ENCODE assay signal across 10 cellular contexts in the genomic region with DNA sequence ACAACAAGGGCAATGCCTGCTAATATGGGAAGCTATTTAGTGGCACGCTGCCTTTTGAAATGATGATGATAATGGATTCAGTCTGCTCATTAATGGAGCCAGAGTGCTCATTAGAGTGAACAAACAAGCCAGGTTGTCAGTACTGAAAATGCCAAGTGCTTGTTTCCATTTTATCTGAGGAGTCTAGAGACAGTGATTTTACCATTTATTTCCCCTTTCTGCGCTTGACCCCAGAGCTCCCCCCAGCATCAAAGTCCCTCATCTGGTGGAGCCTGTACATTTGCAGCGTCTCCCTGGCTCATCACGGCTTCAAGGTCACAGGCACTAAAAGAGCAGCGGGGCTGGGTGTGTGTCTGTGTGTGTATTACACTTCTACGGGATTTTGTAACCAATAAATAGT.
DNase-seq lines count a peak whose midpoint lies in the region; ATAC-seq, FAIRE-seq and TF ChIP-seq lines count a peak whose summit lies in the region.
"Had no signal": no experiment of that assay in that cellular context is flagged by ENCODE, and none has a peak within 500 bp of the region (broad histone marks: within the 10 kb centered on the region; RNA-seq: fewer than 3 reads in every experiment).

No MANE protein-coding gene starts in this region.

- no peaks in the 10 kb centered on the region for H3K36me3 Mint-ChIP-seq in activated T-cell treated with anti-CD3 and anti-CD28 coated beads, Interleukin-2, amount 50 U/mL, for 24 hours (ENCODE audit: low read depth)
- no peaks in the 10 kb centered on the region for H3K36me3 Mint-ChIP-seq in WTC11

- TF ChIP-seq POLR2A in suprapubic skin (IDR thresholded peaks at IDR 0.05): no peak

- no peak for DNase-seq in activated T-cell treated with anti-CD3 and anti-CD28 coated beads, Interleukin-2, amount 50 U/mL, for 24 hours
- DNase-seq in activated T-cell treated with anti-CD3 and anti-CD28 coated beads for 4 hours (no peak), WTC11 (ENCODE audit: low spot score) (no peak), suprapubic skin (ENCODE audit: low spot score in 2 of 2) (no peak), NK-92 (lab: John Stamatoyannopoulos, UW; ENCODE audit: unreplicated experiment) (no peak)
- DNase-seq: Calu3 had no signal

- FAIRE-seq in islet of Langerhans (lab: Jason Lieb, UNC): peak; percentile 65
- FAIRE-seq: colon had no signal

- H3K27ac Mint-ChIP-seq in activated T-cell treated with anti-CD3 and anti-CD28 coated beads, Interleukin-2, amount 50 U/mL, for 24 hours: no peak overlapping the region
- no peak overlapping the region for H3K27ac Mint-ChIP-seq in WTC11

- WGBS in suprapubic skin: 30% methylated on average over 6 of the region's 6 CpGs

- no peaks in the 10 kb centered on the region for H3K9me3 Mint-ChIP-seq in activated T-cell treated with anti-CD3 and anti-CD28 coated beads, Interleukin-2, amount 50 U/mL, for 24 hours
- no peaks in the 10 kb centered on the region for H3K9me3 Mint-ChIP-seq in WTC11

- ATAC-seq in WTC11 (peak; percentile 19), HG03342 (IDR thresholded peaks at IDR 0.05; ENCODE audit: unreplicated experiment) (no peak), HG02981 (IDR thresholded peaks at IDR 0.05; ENCODE audit: unreplicated experiment) (no peak)

- TF ChIP-seq CTCF in WTC11 (IDR thresholded peaks at IDR 0.05) (no peak), suprapubic skin (IDR thresholded peaks at IDR 0.05) (no peak)

- H3K27me3 ChIP-seq in suprapubic skin: peaks cover 33% of the 10 kb centered on the region

- peak overlapping the region; percentile 44 for H3K4me3 ChIP-seq in suprapubic skin

- CTCF ChIA-PET in WTC11 (lab: Charles Lee): interaction anchor here (1.0 to 1.8 kb wide), 3 partner anchors 18 to 611 kb away, joined by 3 to 7 read pairs (median 5); no protein-coding TSS in a partner anchor

- peaks cover 15% of the 10 kb centered on the region for H3K4me1 ChIP-seq in suprapubic skin

- H3K27me3 Mint-ChIP-seq in activated T-cell treated with anti-CD3 and anti-CD28 coated beads, Interleukin-2, amount 50 U/mL, for 24 hours: peaks cover 42% of the 10 kb centered on the region
- H3K27me3 Mint-ChIP-seq in WTC11 (ENCODE audit: low read depth): peaks cover 18% of the 10 kb centered on the region; the same call in 1 of the 2 replicates

- peaks cover 11% of the 10 kb centered on the region for H3K4me1 Mint-ChIP-seq in activated T-cell treated with anti-CD3 and anti-CD28 coated beads, Interleukin-2, amount 50 U/mL, for 24 hours (ENCODE audit: low read depth)
- peaks cover 16% of the 10 kb centered on the region for H3K4me1 Mint-ChIP-seq in WTC11

- H3K36me3 ChIP-seq in suprapubic skin: no peaks in the 10 kb centered on the region

- TF ChIP-seq EP300 in suprapubic skin (IDR thresholded peaks at IDR 0.05): no peak

- POLR2A ChIA-PET in WTC11 (lab: Charles Lee): no interaction called here

- peak overlapping the region; percentile 64 for H3K4me3 Mint-ChIP-seq in activated T-cell treated with anti-CD3 and anti-CD28 coated beads, Interleukin-2, amount 50 U/mL, for 24 hours
- H3K4me3 Mint-ChIP-seq in WTC11: peak overlapping the region; percentile 84

- H3K27ac ChIP-seq in suprapubic skin: no peak overlapping the region

- H3K9me3 ChIP-seq in suprapubic skin: no peaks in the 10 kb centered on the region

TF ChIP-seq in WTC11, 78 proteins besides CTCF, POLR2A, EP300 and RAD21:
- TF ChIP-seq, protein P1, sequence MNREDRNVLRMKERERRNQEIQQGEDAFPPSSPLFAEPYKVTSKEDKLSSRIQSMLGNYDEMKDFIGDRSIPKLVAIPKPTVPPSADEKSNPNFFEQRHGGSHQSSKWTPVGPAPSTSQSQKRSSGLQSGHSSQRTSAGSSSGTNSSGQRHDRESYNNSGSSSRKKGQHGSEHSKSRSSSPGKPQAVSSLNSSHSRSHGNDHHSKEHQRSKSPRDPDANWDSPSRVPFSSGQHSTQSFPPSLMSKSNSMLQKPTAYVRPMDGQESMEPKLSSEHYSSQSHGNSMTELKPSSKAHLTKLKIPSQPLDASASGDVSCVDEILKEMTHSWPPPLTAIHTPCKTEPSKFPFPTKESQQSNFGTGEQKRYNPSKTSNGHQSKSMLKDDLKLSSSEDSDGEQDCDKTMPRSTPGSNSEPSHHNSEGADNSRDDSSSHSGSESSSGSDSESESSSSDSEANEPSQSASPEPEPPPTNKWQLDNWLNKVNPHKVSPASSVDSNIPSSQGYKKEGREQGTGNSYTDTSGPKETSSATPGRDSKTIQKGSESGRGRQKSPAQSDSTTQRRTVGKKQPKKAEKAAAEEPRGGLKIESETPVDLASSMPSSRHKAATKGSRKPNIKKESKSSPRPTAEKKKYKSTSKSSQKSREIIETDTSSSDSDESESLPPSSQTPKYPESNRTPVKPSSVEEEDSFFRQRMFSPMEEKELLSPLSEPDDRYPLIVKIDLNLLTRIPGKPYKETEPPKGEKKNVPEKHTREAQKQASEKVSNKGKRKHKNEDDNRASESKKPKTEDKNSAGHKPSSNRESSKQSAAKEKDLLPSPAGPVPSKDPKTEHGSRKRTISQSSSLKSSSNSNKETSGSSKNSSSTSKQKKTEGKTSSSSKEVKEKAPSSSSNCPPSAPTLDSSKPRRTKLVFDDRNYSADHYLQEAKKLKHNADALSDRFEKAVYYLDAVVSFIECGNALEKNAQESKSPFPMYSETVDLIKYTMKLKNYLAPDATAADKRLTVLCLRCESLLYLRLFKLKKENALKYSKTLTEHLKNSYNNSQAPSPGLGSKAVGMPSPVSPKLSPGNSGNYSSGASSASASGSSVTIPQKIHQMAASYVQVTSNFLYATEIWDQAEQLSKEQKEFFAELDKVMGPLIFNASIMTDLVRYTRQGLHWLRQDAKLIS (CRISPR knock-in tag; IDR thresholded peaks at IDR 0.05; ENCODE audit: borderline replicate concordance): no peak
- TF ChIP-seq JAZF1 (CRISPR knock-in tag; IDR thresholded peaks at IDR 0.05) (no peak), NR1H2 (CRISPR knock-in tag; IDR thresholded peaks at IDR 0.05) (no peak), SMAD4 (CRISPR knock-in tag; IDR thresholded peaks at IDR 0.05) (no peak), NFATC4 (CRISPR knock-in tag; IDR thresholded peaks at IDR 0.05) (no peak), RELA (CRISPR knock-in tag; IDR thresholded peaks at IDR 0.05; ENCODE audit: borderline replicate concordance) (no peak), ZNF671 (CRISPR knock-in tag; IDR thresholded peaks at IDR 0.05) (no peak), SOX15 (CRISPR knock-in tag; IDR thresholded peaks at IDR 0.05) (no peak), GABPB1 (CRISPR knock-in tag; IDR thresholded peaks at IDR 0.05) (no peak), PRRX2 (CRISPR knock-in tag; IDR thresholded peaks at IDR 0.05) (no peak), HMGA2 (CRISPR knock-in tag; IDR thresholded peaks at IDR 0.05) (no peak), SMAD3 (CRISPR knock-in tag; IDR thresholded peaks at IDR 0.05; ENCODE audit: borderline replicate concordance) (no peak), TP53 (CRISPR knock-in tag; IDR thresholded peaks at IDR 0.05) (no peak), MYBL2 (CRISPR knock-in tag; IDR thresholded peaks at IDR 0.05) (no peak), ETV6 (CRISPR knock-in tag; IDR thresholded peaks at IDR 0.05) (no peak)
- TF ChIP-seq, protein P2, sequence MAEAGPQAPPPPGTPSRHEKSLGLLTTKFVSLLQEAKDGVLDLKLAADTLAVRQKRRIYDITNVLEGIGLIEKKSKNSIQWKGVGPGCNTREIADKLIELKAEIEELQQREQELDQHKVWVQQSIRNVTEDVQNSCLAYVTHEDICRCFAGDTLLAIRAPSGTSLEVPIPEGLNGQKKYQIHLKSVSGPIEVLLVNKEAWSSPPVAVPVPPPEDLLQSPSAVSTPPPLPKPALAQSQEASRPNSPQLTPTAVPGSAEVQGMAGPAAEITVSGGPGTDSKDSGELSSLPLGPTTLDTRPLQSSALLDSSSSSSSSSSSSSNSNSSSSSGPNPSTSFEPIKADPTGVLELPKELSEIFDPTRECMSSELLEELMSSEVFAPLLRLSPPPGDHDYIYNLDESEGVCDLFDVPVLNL (CRISPR knock-in tag; IDR thresholded peaks at IDR 0.05; ENCODE audit: borderline replicate concordance, low read depth): no peak
- TF ChIP-seq, protein P3, sequence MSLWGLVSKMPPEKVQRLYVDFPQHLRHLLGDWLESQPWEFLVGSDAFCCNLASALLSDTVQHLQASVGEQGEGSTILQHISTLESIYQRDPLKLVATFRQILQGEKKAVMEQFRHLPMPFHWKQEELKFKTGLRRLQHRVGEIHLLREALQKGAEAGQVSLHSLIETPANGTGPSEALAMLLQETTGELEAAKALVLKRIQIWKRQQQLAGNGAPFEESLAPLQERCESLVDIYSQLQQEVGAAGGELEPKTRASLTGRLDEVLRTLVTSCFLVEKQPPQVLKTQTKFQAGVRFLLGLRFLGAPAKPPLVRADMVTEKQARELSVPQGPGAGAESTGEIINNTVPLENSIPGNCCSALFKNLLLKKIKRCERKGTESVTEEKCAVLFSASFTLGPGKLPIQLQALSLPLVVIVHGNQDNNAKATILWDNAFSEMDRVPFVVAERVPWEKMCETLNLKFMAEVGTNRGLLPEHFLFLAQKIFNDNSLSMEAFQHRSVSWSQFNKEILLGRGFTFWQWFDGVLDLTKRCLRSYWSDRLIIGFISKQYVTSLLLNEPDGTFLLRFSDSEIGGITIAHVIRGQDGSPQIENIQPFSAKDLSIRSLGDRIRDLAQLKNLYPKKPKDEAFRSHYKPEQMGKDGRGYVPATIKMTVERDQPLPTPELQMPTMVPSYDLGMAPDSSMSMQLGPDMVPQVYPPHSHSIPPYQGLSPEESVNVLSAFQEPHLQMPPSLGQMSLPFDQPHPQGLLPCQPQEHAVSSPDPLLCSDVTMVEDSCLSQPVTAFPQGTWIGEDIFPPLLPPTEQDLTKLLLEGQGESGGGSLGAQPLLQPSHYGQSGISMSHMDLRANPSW (CRISPR knock-in tag; conservative IDR thresholded peaks at IDR 0.05; ENCODE audit: low read depth): no peak
- TF ChIP-seq, protein P4, sequence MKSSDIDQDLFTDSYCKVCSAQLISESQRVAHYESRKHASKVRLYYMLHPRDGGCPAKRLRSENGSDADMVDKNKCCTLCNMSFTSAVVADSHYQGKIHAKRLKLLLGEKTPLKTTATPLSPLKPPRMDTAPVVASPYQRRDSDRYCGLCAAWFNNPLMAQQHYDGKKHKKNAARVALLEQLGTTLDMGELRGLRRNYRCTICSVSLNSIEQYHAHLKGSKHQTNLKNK (CRISPR knock-in tag; IDR thresholded peaks at IDR 0.05): no peak
- TF ChIP-seq, protein P5, sequence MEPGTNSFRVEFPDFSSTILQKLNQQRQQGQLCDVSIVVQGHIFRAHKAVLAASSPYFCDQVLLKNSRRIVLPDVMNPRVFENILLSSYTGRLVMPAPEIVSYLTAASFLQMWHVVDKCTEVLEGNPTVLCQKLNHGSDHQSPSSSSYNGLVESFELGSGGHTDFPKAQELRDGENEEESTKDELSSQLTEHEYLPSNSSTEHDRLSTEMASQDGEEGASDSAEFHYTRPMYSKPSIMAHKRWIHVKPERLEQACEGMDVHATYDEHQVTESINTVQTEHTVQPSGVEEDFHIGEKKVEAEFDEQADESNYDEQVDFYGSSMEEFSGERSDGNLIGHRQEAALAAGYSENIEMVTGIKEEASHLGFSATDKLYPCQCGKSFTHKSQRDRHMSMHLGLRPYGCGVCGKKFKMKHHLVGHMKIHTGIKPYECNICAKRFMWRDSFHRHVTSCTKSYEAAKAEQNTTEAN (CRISPR knock-in tag; IDR thresholded peaks at IDR 0.05): no peak
TF ChIP-seq in WTC11: peak in this region for 0.
